Comparison of ENCODE assay signal across 23 cellular contexts in the genomic region with DNA sequence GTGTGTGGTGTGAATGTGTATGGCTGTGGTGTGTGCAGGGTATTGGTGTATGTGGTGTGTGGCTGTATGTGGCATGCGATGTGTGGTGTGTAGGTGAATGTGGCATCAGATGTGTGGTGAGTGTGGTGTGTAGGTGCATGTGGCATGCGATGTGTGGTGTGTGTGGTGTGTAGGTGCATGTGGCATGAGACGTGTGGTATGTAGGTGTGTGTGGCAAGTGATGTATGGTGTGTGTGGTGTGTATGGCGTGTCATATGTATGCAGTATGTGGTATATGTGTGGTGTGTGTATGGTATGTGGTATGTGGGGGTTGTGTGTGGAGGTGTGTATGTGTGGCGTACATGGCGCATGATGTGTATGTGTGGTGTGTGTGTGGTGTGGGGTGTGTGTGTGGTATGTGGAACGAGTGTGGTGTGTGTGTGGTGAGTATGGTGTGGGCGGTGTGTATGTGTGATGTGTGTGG.
"Had no signal": no experiment of that assay in that cellular context is flagged by ENCODE, and none has a peak within 500 bp of the region (broad histone marks: within the 10 kb centered on the region; RNA-seq: fewer than 3 reads in every experiment).

No MANE protein-coding gene starts in this region.

- H3K4me1 Mint-ChIP-seq: activated naive CD4-positive, alpha-beta T cell treated with anti-CD3 and anti-CD28 coated beads, Interleukin-2, amount 50 U/mL, for 24 hours; immature natural killer cell; naive B cell; stimulated activated effector memory CD8-positive, alpha-beta T cell treated with anti-CD3 and anti-CD28 coated beads, Interleukin-12 subunit alpha, Interleukin-12 subunit beta, amount 100 ng/mL, for 72 hours had no signal

- ATAC-seq: activated T-cell treated with anti-CD3 and anti-CD28 coated beads, Interleukin-2, amount 50 U/mL, for 4 hours; esophagus mucosa; gastroesophageal sphincter; heart right ventricle; left ventricle myocardium superior; mucosa of descending colon; right cardiac atrium; stimulated activated effector memory CD8-positive, alpha-beta T cell treated with anti-CD3 and anti-CD28 coated beads, Interleukin-12 subunit alpha, Interleukin-12 subunit beta, amount 100 ng/mL, for 72 hours had no signal

- H3K4me1 ChIP-seq: ascending aorta, gastroesophageal sphincter, heart right ventricle, psoas muscle, tibial artery, vagina had no signal

- H3K4me3 Mint-ChIP-seq: activated naive CD4-positive, alpha-beta T cell treated with anti-CD3 and anti-CD28 coated beads, Interleukin-2, amount 50 U/mL, for 24 hours; activated T-cell treated with anti-CD3 and anti-CD28 coated beads, Interleukin-2, amount 50 U/mL, for 4 hours; immature natural killer cell; naive B cell; neural crest cell; stimulated activated effector memory CD8-positive, alpha-beta T cell treated with anti-CD3 and anti-CD28 coated beads, Interleukin-12 subunit alpha, Interleukin-12 subunit beta, amount 100 ng/mL, for 72 hours had no signal

- H3K4me3 ChIP-seq: ascending aorta, coronary artery, gastroesophageal sphincter, heart right ventricle, mucosa of descending colon, ovary, psoas muscle, smooth muscle cell, tibial artery, vagina had no signal

- H3K36me3 Mint-ChIP-seq: activated naive CD4-positive, alpha-beta T cell treated with anti-CD3 and anti-CD28 coated beads, Interleukin-2, amount 50 U/mL, for 24 hours; stimulated activated effector memory CD8-positive, alpha-beta T cell treated with anti-CD3 and anti-CD28 coated beads, Interleukin-12 subunit alpha, Interleukin-12 subunit beta, amount 100 ng/mL, for 72 hours had no signal

- H3K27me3 ChIP-seq: ascending aorta, gastroesophageal sphincter, heart right ventricle, ovary, tibial artery, vagina had no signal

- H3K27me3 Mint-ChIP-seq: activated naive CD4-positive, alpha-beta T cell treated with anti-CD3 and anti-CD28 coated beads, Interleukin-2, amount 50 U/mL, for 24 hours; naive B cell had no signal

- H3K27ac Mint-ChIP-seq: activated naive CD4-positive, alpha-beta T cell treated with anti-CD3 and anti-CD28 coated beads, Interleukin-2, amount 50 U/mL, for 24 hours; immature natural killer cell; naive B cell; stimulated activated effector memory CD8-positive, alpha-beta T cell treated with anti-CD3 and anti-CD28 coated beads, Interleukin-12 subunit alpha, Interleukin-12 subunit beta, amount 100 ng/mL, for 72 hours had no signal

- H3K27ac ChIP-seq: ascending aorta, coronary artery, gastroesophageal sphincter, heart right ventricle, ovary, psoas muscle, tibial artery, vagina had no signal

- H3K36me3 ChIP-seq: ovary had no signal

- H3K9me3 ChIP-seq: ascending aorta, gastroesophageal sphincter, heart right ventricle, mucosa of descending colon, ovary, psoas muscle, tibial artery, vagina had no signal

- H3K9me3 Mint-ChIP-seq: activated naive CD4-positive, alpha-beta T cell treated with anti-CD3 and anti-CD28 coated beads, Interleukin-2, amount 50 U/mL, for 24 hours; activated T-cell treated with anti-CD3 and anti-CD28 coated beads, Interleukin-2, amount 50 U/mL, for 4 hours; immature natural killer cell; naive B cell; neural crest cell; stimulated activated effector memory CD8-positive, alpha-beta T cell treated with anti-CD3 and anti-CD28 coated beads, Interleukin-12 subunit alpha, Interleukin-12 subunit beta, amount 100 ng/mL, for 72 hours had no signal

- DNase-seq: activated CD4-positive, alpha-beta T cell treated with anti-CD3 and anti-CD28 coated beads, Interleukin-2, amount 50 U/mL, for 4 hours; activated gamma-delta T cell; activated T-cell treated with anti-CD3 and anti-CD28 coated beads, Interleukin-2, amount 50 U/mL, for 4 hours; effector CD4-positive, alpha-beta T cell; heart right ventricle; immature natural killer cell; left ventricle myocardium superior; mucosa of descending colon; naive B cell; psoas muscle; right cardiac atrium; stimulated activated CD4-positive, alpha-beta T cell treated with anti-CD3 and anti-CD28 coated beads, Interleukin-4, amount 100 ng/mL, for 24 hours had no signal
